In the genomic region with DNA sequence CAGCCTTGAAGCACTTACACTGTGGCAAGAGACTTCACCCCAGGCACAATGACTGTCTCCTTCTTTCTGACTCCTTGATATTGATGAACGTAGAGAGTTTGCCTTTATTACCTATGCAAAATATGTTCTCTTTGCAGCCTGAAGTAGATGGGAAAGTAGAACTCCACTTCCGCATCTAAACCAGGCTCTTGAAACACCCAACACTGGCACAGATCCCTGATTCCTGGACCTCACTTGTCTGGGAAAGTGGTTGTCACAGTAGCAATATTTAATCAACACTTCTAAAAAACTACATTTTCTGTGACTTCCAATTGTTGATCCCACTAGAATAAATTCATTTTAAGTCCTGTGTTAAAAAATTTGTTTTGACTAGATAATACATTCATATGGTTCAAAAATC, we compare ENCODE assay signal across 13 cellular contexts.
DNase-seq lines count a peak whose midpoint lies in the region; ATAC-seq and TF ChIP-seq lines count a peak whose summit lies in the region.
"Had no signal": no experiment of that assay in that cellular context is flagged by ENCODE, and none has a peak within 500 bp of the region (broad histone marks: within the 10 kb centered on the region; RNA-seq: fewer than 3 reads in every experiment).

No MANE protein-coding gene starts in this region.

- no peak overlapping the region for H2BK120ac ChIP-seq in IMR-90 (ENCODE audit: low read depth, low read length)

- no peaks in the 10 kb centered on the region for H3K36me3 ChIP-seq in IMR-90 (ENCODE audit: control insufficient read depth, insufficient read depth, low read length)
- H3K36me3 ChIP-seq in lung (ENCODE audit: control insufficient read depth in 2 of 2, insufficient read depth in 2 of 2, low read length in 2 of 2) = peaks cover 0 to 1% of the 10 kb centered on the region in 2 donors
- no peaks in the 10 kb centered on the region for H3K36me3 ChIP-seq in thyroid gland

- H4K5ac ChIP-seq in IMR-90 (ENCODE audit: low read depth, low read length) = no peak overlapping the region

- no peak overlapping the region for H3K56ac ChIP-seq in IMR-90 (ENCODE audit: extremely low read depth, insufficient read depth, low read length)

- in situ Hi-C loops in IMR-90 (cut with MboI; ENCODE audit: low sequenced_read_pairs) = loop anchor here (10.0 kb wide), 1 partner anchor 137 kb away; no protein-coding TSS in a partner anchor

- H3K79me1 ChIP-seq in IMR-90 (ENCODE audit: low read depth in 1 of 2, low read length in 2 of 2) = peaks cover 2 to 4% of the 10 kb centered on the region in 2 experiments; a peak in 1 of 4 replicates

- H3K4me1 ChIP-seq in IMR-90 (ENCODE audit: control insufficient read depth, insufficient read depth, low read length) (no peaks in the 10 kb centered on the region), lung (ENCODE audit: control insufficient read depth in 2 of 2, insufficient read depth in 2 of 2, low read length in 2 of 2) (no peaks in the 10 kb centered on the region), thyroid gland (no peaks in the 10 kb centered on the region)

- no peak for ATAC-seq in IMR-90 (ENCODE audit: low read depth)
- no peak for ATAC-seq in lung (ENCODE audit: insufficient read depth, low FRiP score)
- ATAC-seq in GM18873 (IDR thresholded peaks at IDR 0.05; ENCODE audit: low FRiP score, unreplicated experiment) = no peak
- ATAC-seq: GM23338 had no signal

- H4K91ac ChIP-seq in IMR-90 (ENCODE audit: insufficient read depth, low read depth, low read length) = no peak overlapping the region

- no peak overlapping the region for H3K18ac ChIP-seq in IMR-90 (ENCODE audit: low read depth, low read length)

- 0 out of 2 replicates have a peak overlapping the region, but pooled peaks have one; percentile 11 for H3K14ac ChIP-seq in IMR-90 (replicated peaks; ENCODE audit: low read depth, low read length)

- H2AK9ac ChIP-seq in IMR-90 (replicated peaks; ENCODE audit: low read depth, low read length, poor library complexity) = no peak overlapping the region

- H3K4me3 ChIP-seq in IMR-90 (ENCODE audit: insufficient read depth, low read depth, low read length) = no peak overlapping the region
- H3K4me3 ChIP-seq in lung = no peak overlapping the region
- no peak overlapping the region for H3K4me3 ChIP-seq in thyroid gland (replicated peaks in 1 of 3)
- H3K4me3 ChIP-seq: GM23338 had no signal

- no peak overlapping the region for H4K8ac ChIP-seq in IMR-90 (ENCODE audit: low read depth in 2 of 2, low read length in 2 of 2)

- H3K9me3 ChIP-seq in IMR-90 (ENCODE audit: control insufficient read depth, insufficient read depth, low read length) (no peaks in the 10 kb centered on the region), lung (ENCODE audit: control insufficient read depth in 2 of 2, insufficient read depth in 1 of 2, low read length in 1 of 2) (no peaks in the 10 kb centered on the region), thyroid gland (no peaks in the 10 kb centered on the region)

- H3K9me1 ChIP-seq in IMR-90 (ENCODE audit: insufficient read depth, low read length) = peaks cover 3% of the 10 kb centered on the region; the same call in 1 of the 2 replicates

- H3K23ac ChIP-seq in IMR-90 (ENCODE audit: low read depth, low read length) = no peak overlapping the region

- no peaks in the 10 kb centered on the region for H4K20me1 ChIP-seq in IMR-90 (ENCODE audit: insufficient read depth, low read length)

- no peak for DNase-seq in IMR-90
- DNase-seq in lung (ENCODE audit: low spot score) = peak; percentile 35
- DNase-seq in thyroid gland = peak; percentile 17 to 34
- DNase-seq in NAMALWA (ENCODE audit: low spot score) = no peak
- DNase-seq in H4 (ENCODE audit: low spot score) = no peak
- DNase-seq in stimulated activated CD4-positive, alpha-beta T cell treated with anti-CD3 and anti-CD28 coated beads, Interleukin-2, amount 100 ng/mL, for 24 hours = no peak
- DNase-seq: CD4-positive, CD25-positive, alpha-beta regulatory T cell; DMS53; H9; KBM-7 had no signal

- POLR2A ChIA-PET in IMR-90 (lab: Charles Lee; ENCODE audit: unreplicated experiment) = no interaction called here

- TF ChIP-seq POLR2A in IMR-90 (IDR thresholded peaks at IDR 0.05; ENCODE audit: low read depth, low read length) = no peak
- no peak for TF ChIP-seq POLR2A in thyroid gland (IDR thresholded peaks at IDR 0.05)

- H2AFZ ChIP-seq in IMR-90 (replicated peaks; ENCODE audit: low read length, poor library complexity) = no peak overlapping the region
- H2AFZ ChIP-seq: GM23338 had no signal

- no peak overlapping the region for H3K4me2 ChIP-seq in IMR-90 (ENCODE audit: low read depth, low read length)
- H3K4me2 ChIP-seq: GM23338 had no signal

- no peak overlapping the region for H2AK5ac ChIP-seq in IMR-90 (ENCODE audit: low read depth, low read length)

- intact Hi-C loops in IMR-90 (cut with micrococcal nuclease) = no loop called here
- intact Hi-C loops in thyroid gland (cut with DNase I) = no loop called here

- no peak for TF ChIP-seq RAD21 in IMR-90 (IDR thresholded peaks at IDR 0.05; ENCODE audit: low read length)

- H2BK20ac ChIP-seq in IMR-90 (ENCODE audit: low read depth, low read length) = no peak overlapping the region

- H3K9ac ChIP-seq in IMR-90 (ENCODE audit: low read depth, low read length) = no peak overlapping the region

- H3K27me3 ChIP-seq in IMR-90 (ENCODE audit: control insufficient read depth, insufficient read depth, low read length) = no peaks in the 10 kb centered on the region
- H3K27me3 ChIP-seq in lung (ENCODE audit: control insufficient read depth, insufficient read depth) = no peaks in the 10 kb centered on the region
- H3K27me3 ChIP-seq in thyroid gland = no peaks in the 10 kb centered on the region

- BruUV-seq in IMR-90 (replicated peaks; lab: Mats Ljungman, UMichigan) = no TSS peak

- H2BK15ac ChIP-seq in IMR-90 (ENCODE audit: low read depth, low read length) = no peak overlapping the region

- TF ChIP-seq CTCF in IMR-90 (conservative IDR thresholded peaks at IDR 0.05; ENCODE audit: low read depth, low read length) (no peak), VCaP (conservative IDR thresholded peaks at IDR 0.05) (no peak), lung (IDR thresholded peaks at IDR 0.05; ENCODE audit: control extremely low read depth, extremely low read depth) (no peak), thyroid gland (IDR thresholded peaks at IDR 0.05) (no peak)

- CTCF ChIA-PET in IMR-90 (lab: Yijun Ruan, JAX) = no interaction called here

- no peak overlapping the region for H2BK5ac ChIP-seq in IMR-90 (ENCODE audit: low read depth, low read length, poor library complexity, severe bottlenecking)

- H3K27ac ChIP-seq in IMR-90 (ENCODE audit: insufficient read depth, low read length) (no peak overlapping the region), VCaP (peak overlapping the region; percentile 99), lung (ENCODE audit: low read depth in 1 of 2, low read length in 1 of 2) (no peak overlapping the region), thyroid gland (no peak overlapping the region)

- no peak overlapping the region for H3K4ac ChIP-seq in IMR-90 (ENCODE audit: low read depth, low read length)

- dilution Hi-C loops in IMR-90 (cut with HindIII; ENCODE audit: low sequenced_read_pairs, unreplicated experiment) = no loop called here

- WGBS in IMR-90 (ENCODE audit: extremely low coverage in 2 of 2, insufficient read length in 1 of 2), 2 experiments = no CpG with 5 or more reads among the region's 2 CpGs
- WGBS in lung, 2 donors = 77 to 90% methylated on average over 2 of the region's 2 CpGs
- WGBS in thyroid gland, 2 donors = 73 to 77% methylated on average over 2 of the region's 2 CpGs

TF ChIP-seq in IMR-90, 13 proteins besides CTCF, POLR2A, EP300 and RAD21:
- no peak for TF ChIP-seq BHLHE40 (IDR thresholded peaks at IDR 0.05; ENCODE audit: low read depth, low read length)
- TF ChIP-seq, protein P1, sequence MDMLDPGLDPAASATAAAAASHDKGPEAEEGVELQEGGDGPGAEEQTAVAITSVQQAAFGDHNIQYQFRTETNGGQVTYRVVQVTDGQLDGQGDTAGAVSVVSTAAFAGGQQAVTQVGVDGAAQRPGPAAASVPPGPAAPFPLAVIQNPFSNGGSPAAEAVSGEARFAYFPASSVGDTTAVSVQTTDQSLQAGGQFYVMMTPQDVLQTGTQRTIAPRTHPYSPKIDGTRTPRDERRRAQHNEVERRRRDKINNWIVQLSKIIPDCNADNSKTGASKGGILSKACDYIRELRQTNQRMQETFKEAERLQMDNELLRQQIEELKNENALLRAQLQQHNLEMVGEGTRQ (IDR thresholded peaks at IDR 0.05; ENCODE audit: low read depth, low read length) = no peak
- TF ChIP-seq, protein P2, sequence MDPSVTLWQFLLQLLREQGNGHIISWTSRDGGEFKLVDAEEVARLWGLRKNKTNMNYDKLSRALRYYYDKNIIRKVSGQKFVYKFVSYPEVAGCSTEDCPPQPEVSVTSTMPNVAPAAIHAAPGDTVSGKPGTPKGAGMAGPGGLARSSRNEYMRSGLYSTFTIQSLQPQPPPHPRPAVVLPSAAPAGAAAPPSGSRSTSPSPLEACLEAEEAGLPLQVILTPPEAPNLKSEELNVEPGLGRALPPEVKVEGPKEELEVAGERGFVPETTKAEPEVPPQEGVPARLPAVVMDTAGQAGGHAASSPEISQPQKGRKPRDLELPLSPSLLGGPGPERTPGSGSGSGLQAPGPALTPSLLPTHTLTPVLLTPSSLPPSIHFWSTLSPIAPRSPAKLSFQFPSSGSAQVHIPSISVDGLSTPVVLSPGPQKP (IDR thresholded peaks at IDR 0.05; ENCODE audit: borderline replicate concordance, low read depth, low read length) = no peak
- TF ChIP-seq FOS (IDR thresholded peaks at IDR 0.05; ENCODE audit: low read depth, low read length) = no peak
- TF ChIP-seq CHD1 (IDR thresholded peaks at IDR 0.05; ENCODE audit: low read depth, low read length) = no peak
- no peak for TF ChIP-seq MAFK (IDR thresholded peaks at IDR 0.05; ENCODE audit: low read depth, low read length)
- no peak for TF ChIP-seq SMC3 (IDR thresholded peaks at IDR 0.05; ENCODE audit: low read depth, low read length)
TF ChIP-seq in IMR-90: peak in this region for 0.

Comparison
In these comparisons a context has a peak if more than half of its experiments do, and no peak if none do; other contexts are left out.
1. DNase-seq: peak in lung (single experiment) and thyroid gland (2 of 2); none in IMR-90 (single experiment), NAMALWA (single experiment), H4 (single experiment) and stimulated activated CD4-positive, alpha-beta T cell treated with anti-CD3 and anti-CD28 coated beads, Interleukin-2, amount 100 ng/mL, for 24 hours (0 of 2).